ENCODE assay signal across 24 cellular contexts in genomic region chr2:178388287-178388686, GRCh38.
"Had no signal": no experiment of that assay in that cellular context is flagged by ENCODE, and none has a peak within 500 bp of the region (broad histone marks: within the 10 kb centered on the region; RNA-seq: fewer than 3 reads in every experiment).

No MANE protein-coding gene starts in this region.

- H3K4me3 ChIP-seq: K562, PC-9, Peyer's patch, SJCRH30 had no signal

- H3K4me2 ChIP-seq: KMS-11, PC-9 had no signal

- H3K36me3 Mint-ChIP-seq: IgD-negative memory B cell had no signal

- H3K4me1 ChIP-seq: Peyer's patch, SJCRH30 had no signal

- H3K27ac ChIP-seq: HL-60, KMS-11, PC-9, Peyer's patch, SJCRH30 had no signal

- ATAC-seq: K562, Right ventricle myocardium inferior, SK-N-SH treated with all-trans-retinoic acid at 6 μM for 48 hours had no signal

- H3K4me1 Mint-ChIP-seq: IgD-negative memory B cell had no signal

- H3K4me3 Mint-ChIP-seq: IgD-negative memory B cell had no signal

- H3K9ac ChIP-seq: KMS-11 had no signal

- H3K9me3 Mint-ChIP-seq: IgD-negative memory B cell had no signal

- DNase-seq: Kasumi-1, MM.1S, NCI-H1092 treated with DMSO at 0.1 percent for 48 hours, NCI-H1436, NCI-H187, NCI-H2029, NCI-H2081 treated with DMSO at 0.1 percent for 48 hours, NCI-H2171, NCI-H226, NCI-H446, NCI-H510A, NCI-H524 treated with DMSO at 0.1 percent for 48 hours, NCI-H69, NCI-H774, PC-9, Peyer's patch, SHP77 treated with DMSO at 0.1 percent for 48 hours, SJCRH30 had no signal

- H3K27me3 Mint-ChIP-seq: IgD-negative memory B cell had no signal

- H3K27me3 ChIP-seq: Peyer's patch, SJCRH30 had no signal

- H2AFZ ChIP-seq: PC-9 had no signal

- H3K27ac Mint-ChIP-seq: IgD-negative memory B cell had no signal

- H3K9me3 ChIP-seq: Peyer's patch, SJCRH30 had no signal
